16 cellular contexts compared by ENCODE assay signal in genomic region chr4:111989817-111990216, GRCh38.
DNase-seq lines count a peak whose midpoint lies in the region; ATAC-seq, FAIRE-seq and TF ChIP-seq lines count a peak whose summit lies in the region.
"Had no signal": no experiment of that assay in that cellular context is flagged by ENCODE, and none has a peak within 500 bp of the region (broad histone marks: within the 10 kb centered on the region; RNA-seq: fewer than 3 reads in every experiment).

No MANE protein-coding gene starts in this region.

- H3K36me3 Mint-ChIP-seq in neural progenitor cell, result no peaks in the 10 kb centered on the region
- H3K36me3 Mint-ChIP-seq: CD4-positive, CD25-positive, alpha-beta regulatory T cell had no signal

- H3K4me2 ChIP-seq in hepatocyte (no peak overlapping the region), neural progenitor cell (no peak overlapping the region)

- no peaks in the 10 kb centered on the region for H3K36me3 ChIP-seq in hepatocyte (replicated peaks; ENCODE audit: insufficient read depth, low read depth)
- H3K36me3 ChIP-seq in neural progenitor cell, result no peaks in the 10 kb centered on the region
- H3K36me3 ChIP-seq: BLaER1 treated with 17β-estradiol and CSF1 and Interleukin-3, amounts not matched to agents 10 nM and 100 nM had no signal

- TF ChIP-seq CTCF in hepatocyte (IDR thresholded peaks at IDR 0.05; ENCODE audit: poor library complexity) (no peak), neural progenitor cell (IDR thresholded peaks at IDR 0.05) (no peak)

- FAIRE-seq in GM19239 (lab: Jason Lieb, UNC), result peak; percentile 71
- FAIRE-seq: GM12878 had no signal

- peaks cover 3% of the 10 kb centered on the region for H3K4me1 Mint-ChIP-seq in neural progenitor cell
- H3K4me1 Mint-ChIP-seq: CD4-positive, CD25-positive, alpha-beta regulatory T cell had no signal

- ATAC-seq in GM18511 (IDR thresholded peaks at IDR 0.05; ENCODE audit: unreplicated experiment), result no peak
- ATAC-seq in right cardiac atrium, result no peak
- ATAC-seq: GM12878 had no signal

- H3K4me3 Mint-ChIP-seq in neural progenitor cell, result no peak overlapping the region
- H3K4me3 Mint-ChIP-seq: CD4-positive, CD25-positive, alpha-beta regulatory T cell had no signal

- H2AFZ ChIP-seq in hepatocyte (no peak overlapping the region), neural progenitor cell (replicated peaks) (peak overlapping the region; percentile 37)

- intact Hi-C loops in right cardiac atrium (cut with DNase I), result no loop called here

- no peaks in the 10 kb centered on the region for H3K27me3 Mint-ChIP-seq in neural progenitor cell (ENCODE audit: insufficient read depth, low read depth)

- in situ Hi-C loops in SK-MEL-5 (cut with HindIII; ENCODE audit: low pct_unique_long_range_greater_than_20kb, low sequenced_read_pairs), result no loop called here

- H4K20me1 ChIP-seq in hepatocyte (ENCODE audit: insufficient read depth, poor library complexity, severe bottlenecking) (no peaks in the 10 kb centered on the region), neural progenitor cell (ENCODE audit: low read depth) (no peaks in the 10 kb centered on the region)
- H4K20me1 ChIP-seq: BLaER1 treated with 17β-estradiol and CSF1 and Interleukin-3, amounts not matched to agents 10 nM and 100 nM had no signal

- H3K79me2 ChIP-seq in hepatocyte (no peaks in the 10 kb centered on the region), neural progenitor cell (ENCODE audit: low read depth) (no peaks in the 10 kb centered on the region)

- H3K27me3 ChIP-seq in hepatocyte (no peaks in the 10 kb centered on the region), neural progenitor cell (no peaks in the 10 kb centered on the region), right cardiac atrium (ENCODE audit: control insufficient read depth, insufficient read depth) (no peaks in the 10 kb centered on the region)
- H3K27me3 ChIP-seq: BLaER1 treated with 17β-estradiol and CSF1 and Interleukin-3, amounts not matched to agents 10 nM and 100 nM had no signal

- no peak for DNase-seq in GM19239 (ENCODE audit: insufficient read length, low spot score)
- peak; percentile 22 for DNase-seq in SK-MEL-5 (ENCODE audit: low read depth, low spot score)
- DNase-seq in hepatocyte (ENCODE audit: low spot score), result peak; percentile 29
- DNase-seq in neural progenitor cell (ENCODE audit: low spot score), result no peak
- DNase-seq in iPS-NIHi11 (ENCODE audit: low spot score), result no peak
- DNase-seq in retina, result no peak
- DNase-seq in right cardiac atrium, result no peak
- DNase-seq: ACHN; Calu3; CD4-positive, CD25-positive, alpha-beta regulatory T cell; DMS 273 treated with DMSO at 0.1 percent for 48 hours; HCEC 1CT; IMR-90 had no signal

- H3K4me3 ChIP-seq in hepatocyte (no peak overlapping the region), neural progenitor cell (no peak overlapping the region), right cardiac atrium (ENCODE audit: low read length) (no peak overlapping the region)
- H3K4me3 ChIP-seq: BLaER1 treated with 17β-estradiol and CSF1 and Interleukin-3, amounts not matched to agents 10 nM and 100 nM; GM12878 had no signal

- no peak overlapping the region for H3K9ac ChIP-seq in neural progenitor cell
- H3K9ac ChIP-seq: BLaER1 treated with 17β-estradiol and CSF1 and Interleukin-3, amounts not matched to agents 10 nM and 100 nM had no signal

- no peaks in the 10 kb centered on the region for H3K9me2 ChIP-seq in hepatocyte (replicated peaks; ENCODE audit: insufficient read depth)

- H3F3A ChIP-seq in neural progenitor cell (ENCODE audit: low read depth), result no peaks in the 10 kb centered on the region

- H3K27ac ChIP-seq in hepatocyte (no peak overlapping the region), neural progenitor cell (no peak overlapping the region), right cardiac atrium (ENCODE audit: low read length) (no peak overlapping the region)
- H3K27ac ChIP-seq: BLaER1 treated with 17β-estradiol and CSF1 and Interleukin-3, amounts not matched to agents 10 nM and 100 nM had no signal

- H3K9me3 ChIP-seq in hepatocyte (ENCODE audit: low read depth) (no peaks in the 10 kb centered on the region), neural progenitor cell (ENCODE audit: low read depth) (no peaks in the 10 kb centered on the region), right cardiac atrium (ENCODE audit: control insufficient read depth, low read length) (no peaks in the 10 kb centered on the region)
- H3K9me3 ChIP-seq: BLaER1 treated with 17β-estradiol and CSF1 and Interleukin-3, amounts not matched to agents 10 nM and 100 nM had no signal

- no peak overlapping the region for H3K27ac Mint-ChIP-seq in neural progenitor cell
- H3K27ac Mint-ChIP-seq: CD4-positive, CD25-positive, alpha-beta regulatory T cell had no signal

- peaks cover 28% of the 10 kb centered on the region for H3K4me1 ChIP-seq in hepatocyte (ENCODE audit: insufficient read depth)
- H3K4me1 ChIP-seq in neural progenitor cell, result no peaks in the 10 kb centered on the region
- H3K4me1 ChIP-seq in right cardiac atrium (ENCODE audit: control insufficient read depth, insufficient read depth, low read length), result no peaks in the 10 kb centered on the region

- H3K9me3 Mint-ChIP-seq in neural progenitor cell, result no peaks in the 10 kb centered on the region

- WGBS in hepatocyte (ENCODE audit: low lambda C conversion rate, missing lambda C conversion rate), result 25% methylated on average over 1 of the region's 1 CpG
- 48% methylated on average over 1 of the region's 1 CpG for WGBS in right cardiac atrium

Comparison
In these comparisons a context has a peak if more than half of its experiments do, and no peak if none do; other contexts are left out.
1. DNase-seq: peak in SK-MEL-5 (single experiment) and hepatocyte (single experiment); none in GM19239 (single experiment), neural progenitor cell (single experiment), iPS-NIHi11 (single experiment), retina (single experiment) and right cardiac atrium (0 of 3).